In the genomic region with DNA sequence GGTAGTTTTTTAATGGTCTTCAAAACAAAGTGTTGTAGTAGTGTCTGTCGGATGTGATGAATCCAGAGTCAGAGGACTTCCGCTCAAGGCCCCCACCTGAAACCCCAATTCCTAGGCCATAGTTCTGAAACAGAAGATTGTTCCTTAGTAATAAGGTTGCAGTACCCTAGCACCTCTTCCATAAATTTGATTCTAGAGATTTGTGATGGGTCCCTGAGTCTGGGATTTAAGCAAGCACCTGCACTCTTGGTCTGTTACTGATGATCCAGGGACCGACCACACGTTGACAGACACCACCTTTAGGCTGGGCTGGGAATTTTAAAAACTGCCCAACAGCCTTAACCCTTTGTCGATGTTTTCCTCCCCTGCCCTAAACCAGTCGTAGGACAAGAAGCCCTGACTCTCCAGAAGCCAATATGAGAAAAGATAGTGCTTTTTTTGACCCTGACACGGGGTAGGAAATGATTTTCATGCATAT, we compare ENCODE assay signal across 8 cellular contexts. TPM values are rescaled to one million over a fixed set of nuclear protein-coding genes. Genes with fewer than 3 reads are reported as not detected.
DNase-seq lines count a peak whose midpoint lies in the region; ATAC-seq, FAIRE-seq and TF ChIP-seq lines count a peak whose summit lies in the region.

No MANE protein-coding gene starts in this region.

- TF ChIP-seq CTCF in brain microvascular endothelial cell (IDR thresholded peaks at IDR 0.05; ENCODE audit: low read depth, low read length, missing control alignments), result peak; percentile 50
- peak; percentile 58 for TF ChIP-seq CTCF in HepG2 (CRISPR knock-in tag; IDR thresholded peaks at IDR 0.05)
- TF ChIP-seq CTCF in tibial artery (IDR thresholded peaks at IDR 0.05), result no peak

- peak overlapping the region; percentile 88 for H3K4me2 ChIP-seq in HepG2 (ENCODE audit: low read depth, low read length)

- no peak for TF ChIP-seq RAD21 in HepG2 (CRISPR knock-in tag; IDR thresholded peaks at IDR 0.05)

- DNase-seq in activated T-cell treated with anti-CD3 and anti-CD28 coated beads, Interleukin-2, amount 50 U/mL, for 24 hours, result no peak
- no peak for DNase-seq in activated T-cell treated with anti-CD3 and anti-CD28 coated beads, Interleukin-2, amount 50 U/mL, for 1 hour
- peak; percentile 31 for DNase-seq in NCI-H345 (lab: John Stamatoyannopoulos, UW)
- DNase-seq in brain microvascular endothelial cell, result no peak
- peak; percentile 48 for DNase-seq in HepG2 (ENCODE audit: low spot score)
- no peak for DNase-seq in tibial artery
- no peak for DNase-seq in NCI-H1092 (lab: John Stamatoyannopoulos, UW)

- peak overlapping the region; percentile 8 for H2AFZ ChIP-seq in HepG2 (ENCODE audit: low read length)

- TF ChIP-seq EP300 in HepG2 (IDR thresholded peaks at IDR 0.05; ENCODE audit: low read depth in 2 of 2, low read length in 2 of 2) (no peak), HepG2 (CRISPR knock-in tag; IDR thresholded peaks at IDR 0.05; ENCODE audit: borderline replicate concordance) (no peak)

- H3K9ac ChIP-seq in HepG2 (ENCODE audit: insufficient read depth, low read depth, low read length), result peak overlapping the region; percentile 87

- peak; percentile 71 for FAIRE-seq in HepG2 (lab: Jason Lieb, UNC)

- peak overlapping the region; percentile 96 for H3K27ac Mint-ChIP-seq in activated T-cell treated with anti-CD3 and anti-CD28 coated beads, Interleukin-2, amount 50 U/mL, for 24 hours

- H3K9me3 ChIP-seq in HepG2 (ENCODE audit: low read length) (no peaks in the 10 kb centered on the region), tibial artery (no peaks in the 10 kb centered on the region)

- H3K79me2 ChIP-seq in HepG2 (ENCODE audit: insufficient read depth, low read length), result peaks cover 54% of the 10 kb centered on the region

- H3K4me3 ChIP-seq in brain microvascular endothelial cell (ENCODE audit: low read depth, low read length) (peak overlapping the region; percentile 97), HepG2 (replicated peaks in 1 of 3; ENCODE audit: insufficient read depth in 1 of 3, low read depth in 2 of 3, low read length in 3 of 3) (peak overlapping the region; percentile 78 to 93 (median 93)), tibial artery (peak overlapping the region; percentile 88 to 95)

- ATAC-seq in HepG2 (peak; percentile 59), GM18511 (IDR thresholded peaks at IDR 0.05; ENCODE audit: unreplicated experiment) (no peak)

- no peak for TF ChIP-seq POLR2A in HepG2 (IDR thresholded peaks at IDR 0.05; ENCODE audit: insufficient read depth in 1 of 2, low read depth in 2 of 2, low read length in 2 of 2)

- H3K9me3 Mint-ChIP-seq in activated T-cell treated with anti-CD3 and anti-CD28 coated beads, Interleukin-2, amount 50 U/mL, for 24 hours, result peaks cover 5% of the 10 kb centered on the region

- H3K4me1 ChIP-seq in HepG2 (ENCODE audit: insufficient read depth, low read length) (peaks cover 40% of the 10 kb centered on the region), tibial artery (peaks cover 0 to 53% (median 24%) of the 10 kb centered on the region in 4 donors)

- intact Hi-C loops in HepG2 (cut with micrococcal nuclease; ENCODE audit: unreplicated experiment) (loop anchor here (1.0 to 5.0 kb wide), 3 partner anchors 21 to 151 kb away; a partner anchor contains a TSS), tibial artery (cut with DNase I; ENCODE audit: low total_unique reads) (loop anchor here (2.0 to 5.0 kb wide), 2 partner anchors 21 to 148 kb away; a partner anchor contains a TSS)

- no peaks in the 10 kb centered on the region for H3K27me3 ChIP-seq in brain microvascular endothelial cell (replicated peaks)
- H3K27me3 ChIP-seq in HepG2 (ENCODE audit: control insufficient read depth in 1 of 2, insufficient read depth in 2 of 2, low read length in 2 of 2), result no peaks in the 10 kb centered on the region; a peak in 1 of 5 replicates
- no peaks in the 10 kb centered on the region for H3K27me3 ChIP-seq in tibial artery

- peak overlapping the region; percentile 96 for H3K4me3 Mint-ChIP-seq in activated T-cell treated with anti-CD3 and anti-CD28 coated beads, Interleukin-2, amount 50 U/mL, for 24 hours

- no peaks in the 10 kb centered on the region; the same call in 1 of the 2 replicates for H4K20me1 ChIP-seq in HepG2 (ENCODE audit: insufficient read depth, low read length)

- POLR2A ChIA-PET in HepG2 (lab: Yijun Ruan, JAX), result interaction anchor here (0.9 to 1.7 kb wide), 2 partner anchors 21 to 149 kb away, joined by 4 to 23 read pairs; no protein-coding TSS in a partner anchor

- in situ Hi-C loops in brain microvascular endothelial cell (cut with HindIII; ENCODE audit: low pct_ligation_motif_present, low sequenced_read_pairs), result no loop called here
- in situ Hi-C loops in HepG2 (cut with HindIII; ENCODE audit: extremely low pct_ligation_motif_present, low pct_unique_long_range_greater_than_20kb), result loop anchor here (5.0 kb wide), 1 partner anchor 153 kb away; no protein-coding TSS in a partner anchor

- CTCF ChIA-PET in HepG2 (lab: Yijun Ruan, JAX; ENCODE audit: low intra/inter-chr PET ratio, low total read pairs), result interaction anchor here (3.3 kb wide), 1 partner anchor 21 kb away, joined by 13 read pairs; no protein-coding TSS in a partner anchor

- H3K27me3 Mint-ChIP-seq in activated T-cell treated with anti-CD3 and anti-CD28 coated beads, Interleukin-2, amount 50 U/mL, for 24 hours, result no peaks in the 10 kb centered on the region

- whole genome bisulfite sequencing in HepG2 (ENCODE audit: low lambda C conversion rate), result 1% methylated on average over 7 of the region's 7 CpGs

- H3K36me3 ChIP-seq in brain microvascular endothelial cell (replicated peaks) (peaks cover 7% of the 10 kb centered on the region), HepG2 (replicated peaks in 1 of 2; ENCODE audit: control insufficient read depth in 1 of 2, insufficient read depth in 2 of 2, low read length in 2 of 2) (peaks cover 0 to 2% of the 10 kb centered on the region in 2 experiments; a peak in 2 of 5 replicates), tibial artery (peaks cover 0 to 6% (median 6%) of the 10 kb centered on the region in 3 donors)

- TSS peak; percentile 56 for BruUV-seq in HepG2 (replicated peaks; lab: Mats Ljungman, UMichigan)

- peaks cover 56% of the 10 kb centered on the region for H3K4me1 Mint-ChIP-seq in activated T-cell treated with anti-CD3 and anti-CD28 coated beads, Interleukin-2, amount 50 U/mL, for 24 hours (ENCODE audit: low read depth)

- peaks cover 51% of the 10 kb centered on the region for H3K36me3 Mint-ChIP-seq in activated T-cell treated with anti-CD3 and anti-CD28 coated beads, Interleukin-2, amount 50 U/mL, for 24 hours (ENCODE audit: low read depth)

- H3K27ac ChIP-seq in brain microvascular endothelial cell (peak overlapping the region; percentile 87), HepG2 (ENCODE audit: extremely low read length, insufficient read depth, low read length) (peak overlapping the region; percentile 94), tibial artery (peak overlapping the region; percentile 96 to 97)

RNA-seq across cellular contexts. Expression of a gene that starts 1.2 kb away (rescaled TPM):
- 67.1 and 103 TPM in 2 replicates for total RNA-seq in HepG2 (2016; rRNA removed; fragmentation: Illumina TruSeq; extraction: Trizol)
- total RNA-seq in HepG2 (2016; cell fraction: cytosol; rRNA removed; fragmentation: Illumina TruSeq; extraction: Trizol; ENCODE audit: low read depth), result 26.7 and 28.2 TPM in 2 replicates
- 69.3 and 101 TPM in 2 replicates for total RNA-seq in HepG2 (2016; cell fraction: insoluble cytoplasmic fraction; rRNA removed; fragmentation: Illumina TruSeq; extraction: Trizol)
- 84.1 and 87.5 TPM in 2 replicates for total RNA-seq in HepG2 (2016; cell fraction: membrane; rRNA removed; fragmentation: Illumina TruSeq; extraction: Trizol)
- total RNA-seq in HepG2 (2016; cell fraction: nucleus; rRNA removed; fragmentation: Illumina TruSeq; extraction: Trizol), result 37.0 and 39.6 TPM in 2 replicates
- polyA plus RNA-seq in HepG2 (2011; rRNA removed), result 44.7 and 52.7 TPM in 2 replicates
- polyA plus RNA-seq in HepG2 (2011; cell fraction: cytosol; rRNA removed), result 32.0 and 41.2 TPM in 2 replicates
- polyA plus RNA-seq in HepG2 (2011; cell fraction: nucleus; rRNA removed), result 11.2 and 17.3 TPM in 2 replicates
- polyA plus RNA-seq in HepG2 (2012), result 41.8 and 45.4 TPM in 2 replicates
- 20.4 and 21.4 TPM in 2 replicates for polyA plus RNA-seq in HepG2 (2016; cell fraction: cytosol; fragmentation: Illumina TruSeq; extraction: Trizol; ENCODE audit: low read depth)
- polyA plus RNA-seq in HepG2 (2016; cell fraction: insoluble cytoplasmic fraction; fragmentation: Illumina TruSeq; extraction: Trizol; ENCODE audit: low read depth), result 58.8 and 61.0 TPM in 2 replicates
- 36.6 and 38.4 TPM in 2 replicates for polyA plus RNA-seq in HepG2 (2016; cell fraction: membrane; fragmentation: Illumina TruSeq; extraction: Trizol; ENCODE audit: low read depth)
- polyA plus RNA-seq in HepG2 (2016; cell fraction: nucleus; fragmentation: Illumina TruSeq; extraction: Trizol; ENCODE audit: insufficient read depth, low read depth), result 28.5 and 29.9 TPM in 2 replicates
- 78.2 and 137 TPM in 2 replicates for polyA minus RNA-seq in HepG2 (2011; rRNA and poly(A)+ RNA removed; ENCODE audit: low replicate concordance)
- 45.6 and 62.7 TPM in 2 replicates for polyA minus RNA-seq in HepG2 (2011; cell fraction: cytosol; rRNA and poly(A)+ RNA removed)
- polyA minus RNA-seq in HepG2 (2011; cell fraction: nucleus; rRNA and poly(A)+ RNA removed), result 42.6 and 54.1 TPM in 2 replicates

RNA-seq across cellular contexts. Expression of a gene that starts 1.3 kb away (rescaled TPM):
- total RNA-seq in HepG2 (2016; rRNA removed; fragmentation: Illumina TruSeq; extraction: Trizol), result not detected in 2 replicates
- 0.79 and 0.91 TPM in 2 replicates for total RNA-seq in HepG2 (2016; cell fraction: cytosol; rRNA removed; fragmentation: Illumina TruSeq; extraction: Trizol; ENCODE audit: low read depth)
- 0.04 TPM in 1 of 2 replicates, not detected in the other for total RNA-seq in HepG2 (2016; cell fraction: insoluble cytoplasmic fraction; rRNA removed; fragmentation: Illumina TruSeq; extraction: Trizol)
- 0.28 and 0.40 TPM in 2 replicates for total RNA-seq in HepG2 (2016; cell fraction: membrane; rRNA removed; fragmentation: Illumina TruSeq; extraction: Trizol)
- total RNA-seq in HepG2 (2016; cell fraction: nucleus; rRNA removed; fragmentation: Illumina TruSeq; extraction: Trizol), result 0.16 and 0.19 TPM in 2 replicates
- polyA plus RNA-seq in HepG2 (2011; rRNA removed), result 0.04 TPM in 1 of 2 replicates, not detected in the other
- 0.04 and 0.08 TPM in 2 replicates for polyA plus RNA-seq in HepG2 (2011; cell fraction: cytosol; rRNA removed)
- polyA plus RNA-seq in HepG2 (2011; cell fraction: nucleus; rRNA removed), result not detected in 2 replicates
- not detected in 2 replicates for polyA plus RNA-seq in HepG2 (2012)
- polyA plus RNA-seq in HepG2 (2016; cell fraction: cytosol; fragmentation: Illumina TruSeq; extraction: Trizol; ENCODE audit: low read depth), result not detected in 2 replicates
- polyA plus RNA-seq in HepG2 (2016; cell fraction: insoluble cytoplasmic fraction; fragmentation: Illumina TruSeq; extraction: Trizol; ENCODE audit: low read depth), result not detected in 2 replicates
- not detected in 2 replicates for polyA plus RNA-seq in HepG2 (2016; cell fraction: membrane; fragmentation: Illumina TruSeq; extraction: Trizol; ENCODE audit: low read depth)
- not detected in 2 replicates for polyA plus RNA-seq in HepG2 (2016; cell fraction: nucleus; fragmentation: Illumina TruSeq; extraction: Trizol; ENCODE audit: insufficient read depth, low read depth)
- 0.20 and 0.21 TPM in 2 replicates for polyA minus RNA-seq in HepG2 (2011; rRNA and poly(A)+ RNA removed; ENCODE audit: low replicate concordance)
- not detected in 2 replicates for polyA minus RNA-seq in HepG2 (2011; cell fraction: cytosol; rRNA and poly(A)+ RNA removed)
- polyA minus RNA-seq in HepG2 (2011; cell fraction: nucleus; rRNA and poly(A)+ RNA removed), result 0.25 and 0.26 TPM in 2 replicates

RNA-seq across cellular contexts. Expression of a gene that starts 56.5 kb away (rescaled TPM):
- not detected in 2 replicates for total RNA-seq in HepG2 (2016; rRNA removed; fragmentation: Illumina TruSeq; extraction: Trizol)
- not detected in 2 replicates for total RNA-seq in HepG2 (2016; cell fraction: cytosol; rRNA removed; fragmentation: Illumina TruSeq; extraction: Trizol; ENCODE audit: low read depth)
- not detected in 2 replicates for total RNA-seq in HepG2 (2016; cell fraction: insoluble cytoplasmic fraction; rRNA removed; fragmentation: Illumina TruSeq; extraction: Trizol)
- total RNA-seq in HepG2 (2016; cell fraction: membrane; rRNA removed; fragmentation: Illumina TruSeq; extraction: Trizol), result not detected in 2 replicates
- not detected in 2 replicates for total RNA-seq in HepG2 (2016; cell fraction: nucleus; rRNA removed; fragmentation: Illumina TruSeq; extraction: Trizol)
- polyA plus RNA-seq in HepG2 (2011; rRNA removed), result not detected in 2 replicates
- not detected in 2 replicates for polyA plus RNA-seq in HepG2 (2011; cell fraction: cytosol; rRNA removed)
- polyA plus RNA-seq in HepG2 (2011; cell fraction: nucleus; rRNA removed), result not detected in 2 replicates
- 0.09 TPM in 1 of 2 replicates, not detected in the other for polyA plus RNA-seq in HepG2 (2012)
- not detected in 2 replicates for polyA plus RNA-seq in HepG2 (2016; cell fraction: cytosol; fragmentation: Illumina TruSeq; extraction: Trizol; ENCODE audit: low read depth)
- not detected in 2 replicates for polyA plus RNA-seq in HepG2 (2016; cell fraction: insoluble cytoplasmic fraction; fragmentation: Illumina TruSeq; extraction: Trizol; ENCODE audit: low read depth)
- not detected in 2 replicates for polyA plus RNA-seq in HepG2 (2016; cell fraction: membrane; fragmentation: Illumina TruSeq; extraction: Trizol; ENCODE audit: low read depth)
- not detected in 2 replicates for polyA plus RNA-seq in HepG2 (2016; cell fraction: nucleus; fragmentation: Illumina TruSeq; extraction: Trizol; ENCODE audit: insufficient read depth, low read depth)
- polyA minus RNA-seq in HepG2 (2011; rRNA and poly(A)+ RNA removed; ENCODE audit: low replicate concordance), result not detected in 2 replicates
- not detected in 2 replicates for polyA minus RNA-seq in HepG2 (2011; cell fraction: cytosol; rRNA and poly(A)+ RNA removed)
- polyA minus RNA-seq in HepG2 (2011; cell fraction: nucleus; rRNA and poly(A)+ RNA removed), result not detected in 2 replicates

Comparison
In these comparisons a context has a peak if more than half of its experiments do, and no peak if none do; other contexts are left out.
1. DNase-seq: peak in NCI-H345 (single experiment) and HepG2 (single experiment); none in activated T-cell treated with anti-CD3 and anti-CD28 coated beads, Interleukin-2, amount 50 U/mL, for 24 hours (single experiment), activated T-cell treated with anti-CD3 and anti-CD28 coated beads, Interleukin-2, amount 50 U/mL, for 1 hour (single experiment), brain microvascular endothelial cell (single experiment), tibial artery (0 of 2) and NCI-H1092 (single experiment).
2. CTCF ChIP-seq: peak in brain microvascular endothelial cell (single experiment) and HepG2 (single experiment); none in tibial artery (0 of 2).
3. Peak in every context shown above with its lines, with median percentiles within 50 percentile points of each other: H3K27ac ChIP-seq and H3K4me3 ChIP-seq.